19 cellular contexts compared by ENCODE assay signal in the genomic region with DNA sequence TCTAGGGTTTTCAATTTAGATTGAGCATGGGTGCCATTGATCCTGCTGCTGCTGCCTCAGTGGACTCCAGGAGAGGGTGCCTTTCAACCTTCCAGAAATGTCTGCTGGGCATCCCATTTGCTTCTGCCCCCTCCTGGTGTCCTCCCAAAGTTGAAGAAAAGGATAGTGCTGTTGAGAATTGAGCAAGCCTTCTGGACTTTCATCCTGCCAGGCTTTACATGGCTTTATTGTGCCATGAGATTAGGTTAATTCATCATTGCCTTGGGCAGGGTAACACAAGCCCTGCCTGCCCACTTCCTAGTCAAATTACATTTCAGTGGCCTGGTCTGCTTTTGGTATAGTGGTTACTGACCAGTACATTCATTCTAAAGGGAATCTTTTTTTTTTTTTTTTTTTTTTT.
"Had no signal": no experiment of that assay in that cellular context is flagged by ENCODE, and none has a peak within 500 bp of the region (broad histone marks: within the 10 kb centered on the region; RNA-seq: fewer than 3 reads in every experiment).

No MANE protein-coding gene starts in this region.

- H3K9me3 ChIP-seq: prostate gland, sigmoid colon had no signal

- H3K27me3 ChIP-seq: sigmoid colon had no signal

- H3K4me3 Mint-ChIP-seq: activated B cell treated with CpG ODN at 0.5 μM for 24 hours; activated CD8-positive, alpha-beta T cell treated with anti-CD3 and anti-CD28 coated beads for 36 hours; activated naive CD4-positive, alpha-beta T cell treated with anti-CD3 and anti-CD28 coated beads, Interleukin-2, amount 50 U/mL, for 24 hours; stimulated activated memory B cell treated with anti-CD40 and anti-IgM and Interleukin-4, amounts not matched to agents 10 μg/mL and 1 μg/mL and 100 μg/mL, for 72 hours had no signal

- H3K36me3 ChIP-seq: prostate gland, sigmoid colon had no signal

- H3K9me3 Mint-ChIP-seq: activated CD8-positive, alpha-beta T cell treated with anti-CD3 and anti-CD28 coated beads for 36 hours; activated naive CD4-positive, alpha-beta T cell treated with anti-CD3 and anti-CD28 coated beads, Interleukin-2, amount 50 U/mL, for 24 hours; stimulated activated memory B cell treated with anti-CD40 and anti-IgM and Interleukin-4, amounts not matched to agents 10 μg/mL and 1 μg/mL and 100 μg/mL, for 72 hours had no signal

- ATAC-seq: activated CD8-positive, alpha-beta T cell treated with anti-CD3 and anti-CD28 coated beads for 36 hours; left ventricle myocardium superior; stimulated activated memory B cell treated with anti-CD40 and anti-IgM and Interleukin-4, amounts not matched to agents 10 μg/mL and 1 μg/mL and 100 μg/mL, for 72 hours had no signal

- H3K4me3 ChIP-seq: prostate gland, sigmoid colon had no signal

- H3K27ac Mint-ChIP-seq: activated B cell treated with CpG ODN at 0.5 μM for 24 hours; activated CD8-positive, alpha-beta T cell treated with anti-CD3 and anti-CD28 coated beads for 36 hours; activated naive CD4-positive, alpha-beta T cell treated with anti-CD3 and anti-CD28 coated beads, Interleukin-2, amount 50 U/mL, for 24 hours; stimulated activated memory B cell treated with anti-CD40 and anti-IgM and Interleukin-4, amounts not matched to agents 10 μg/mL and 1 μg/mL and 100 μg/mL, for 72 hours had no signal

- H3K27ac ChIP-seq: prostate gland, sigmoid colon had no signal

- H3K4me1 ChIP-seq: prostate gland had no signal

- H3K4me1 Mint-ChIP-seq: activated B cell treated with CpG ODN at 0.5 μM for 24 hours; activated naive CD4-positive, alpha-beta T cell treated with anti-CD3 and anti-CD28 coated beads, Interleukin-2, amount 50 U/mL, for 24 hours; stimulated activated memory B cell treated with anti-CD40 and anti-IgM and Interleukin-4, amounts not matched to agents 10 μg/mL and 1 μg/mL and 100 μg/mL, for 72 hours had no signal

- H3K36me3 Mint-ChIP-seq: activated naive CD4-positive, alpha-beta T cell treated with anti-CD3 and anti-CD28 coated beads, Interleukin-2, amount 50 U/mL, for 24 hours; stimulated activated memory B cell treated with anti-CD40 and anti-IgM and Interleukin-4, amounts not matched to agents 10 μg/mL and 1 μg/mL and 100 μg/mL, for 72 hours had no signal

- FAIRE-seq: kidney, TTC549, urothelium cell line had no signal

- DNase-seq: activated B cell treated with CpG ODN at 0.5 μM for 24 hours; activated CD4-positive, alpha-beta T cell treated with anti-CD3 and anti-CD28 coated beads for 48 hours; activated CD8-positive, alpha-beta memory T cell treated with anti-CD3 and anti-CD28 coated beads, Interleukin-2, amount 50 U/mL, for 4 hours; activated CD8-positive, alpha-beta T cell treated with anti-CD3 and anti-CD28 coated beads for 36 hours; activated effector memory CD4-positive, alpha-beta T cell treated with anti-CD3 and anti-CD28 coated beads, Interleukin-2, amount 50 U/mL, for 16 hours; activated T-cell treated with anti-CD3 and anti-CD28 coated beads, Interleukin-2, amount 50 U/mL, for 48 hours; amniotic stem cell; caudate nucleus; hippocampal formation; kidney; left ventricle myocardium superior; sigmoid colon; stimulated activated CD4-positive, alpha-beta T cell treated with anti-CD3 and anti-CD28 coated beads, Interleukin-12 subunit alpha, Interleukin-12 subunit beta, amount 100 ng/mL, for 4 hours; T-helper 2 cell had no signal
